In genomic region chr19:54481326-54481930, GRCh38 we compare ENCODE assay signal across 8 cellular contexts. TPM values are rescaled to one million over a fixed set of nuclear protein-coding genes. Genes with fewer than 3 reads are reported as not detected.
DNase-seq lines count a peak whose midpoint lies in the region; ATAC-seq lines count a peak whose summit lies in the region.

No MANE protein-coding gene starts in this region.

- H3K27me3 ChIP-seq in MG63 = peaks cover 18% of the 10 kb centered on the region

- no peaks in the 10 kb centered on the region for H3K36me3 Mint-ChIP-seq in activated T-cell treated with anti-CD3 and anti-CD28 coated beads, Interleukin-2, amount 50 U/mL, for 4 hours (ENCODE audit: insufficient read depth)
- peaks cover 6% of the 10 kb centered on the region for H3K36me3 Mint-ChIP-seq in effector memory CD8-positive, alpha-beta T cell (ENCODE audit: insufficient read depth)

- H3K9me3 Mint-ChIP-seq in activated T-cell treated with anti-CD3 and anti-CD28 coated beads, Interleukin-2, amount 50 U/mL, for 4 hours = no peaks in the 10 kb centered on the region
- H3K9me3 Mint-ChIP-seq in effector memory CD8-positive, alpha-beta T cell = no peaks in the 10 kb centered on the region

- DNase-seq in activated T-cell treated with anti-CD3 and anti-CD28 coated beads for 24 hours (ENCODE audit: low read depth) = peak; percentile 33
- no peak for DNase-seq in activated T-cell treated with anti-CD3 and anti-CD28 coated beads, Interleukin-2, amount 50 U/mL, for 4 hours
- DNase-seq in MG63 = peak; percentile 35
- peak; percentile 32 for DNase-seq in T-helper 9 cell
- DNase-seq in effector memory CD8-positive, alpha-beta T cell = peak in 2 of 3 experiments; percentile 42 to 43
- DNase-seq in myocyte (ENCODE audit: low read depth) = peak; percentile 72
- no peak for DNase-seq in putamen (ENCODE audit: low spot score)

- no peaks in the 10 kb centered on the region for H3K9me3 ChIP-seq in MG63

- H3K4me1 Mint-ChIP-seq in activated T-cell treated with anti-CD3 and anti-CD28 coated beads, Interleukin-2, amount 50 U/mL, for 4 hours (ENCODE audit: low read depth) = peaks cover 8% of the 10 kb centered on the region
- H3K4me1 Mint-ChIP-seq in effector memory CD8-positive, alpha-beta T cell (ENCODE audit: low read depth in 2 of 2) = peaks cover 16 to 39% of the 10 kb centered on the region in 2 donors

- H3K36me3 ChIP-seq in MG63 = no peaks in the 10 kb centered on the region

- ATAC-seq in activated T-cell treated with anti-CD3 and anti-CD28 coated beads, Interleukin-2, amount 50 U/mL, for 4 hours = no peak
- peak; percentile 56 for ATAC-seq in effector memory CD8-positive, alpha-beta T cell (replicated peaks)
- ATAC-seq in HG03097 (IDR thresholded peaks at IDR 0.05; ENCODE audit: low FRiP score, unreplicated experiment) = no peak

- H3K4me3 Mint-ChIP-seq in activated T-cell treated with anti-CD3 and anti-CD28 coated beads, Interleukin-2, amount 50 U/mL, for 4 hours = no peak overlapping the region
- H3K4me3 Mint-ChIP-seq in effector memory CD8-positive, alpha-beta T cell = peak overlapping the region; percentile 29 to 57

- H3K27me3 Mint-ChIP-seq in activated T-cell treated with anti-CD3 and anti-CD28 coated beads, Interleukin-2, amount 50 U/mL, for 4 hours (ENCODE audit: low read depth) = peaks cover 43% of the 10 kb centered on the region
- H3K27me3 Mint-ChIP-seq in effector memory CD8-positive, alpha-beta T cell = peaks cover 11 to 49% of the 10 kb centered on the region in 2 donors

- H3K27ac Mint-ChIP-seq in effector memory CD8-positive, alpha-beta T cell = no peak overlapping the region

- no peak overlapping the region for H3K4me3 ChIP-seq in MG63

RNA-seq across cellular contexts. Expression of gene CDC42EP5, which starts 8.3 kb away (rescaled TPM):
- total RNA-seq in activated T-cell treated with anti-CD3 and anti-CD28 coated beads, Interleukin-2, amount 50 U/mL, for 4 hours = under 1 TPM in 1 of 3 donors, not detected in 2; 0.30 TPM
- total RNA-seq in MG63 (2014; rRNA removed; shearing (Covaris generic); ENCODE audit: low replicate concordance) = 4.1 and 10.1 TPM in 2 replicates
- 4.4 and 6.2 TPM in 2 replicates for total RNA-seq in myocyte
- polyA plus RNA-seq in myocyte (2012) = 4.6 TPM

RNA-seq across cellular contexts. Expression of gene LENG9, which starts 17.9 kb away (rescaled TPM):
- total RNA-seq in activated T-cell treated with anti-CD3 and anti-CD28 coated beads, Interleukin-2, amount 50 U/mL, for 4 hours = 1 to 10 TPM; 4.8 to 5.4 (median 5.2) TPM
- 8.6 and 12.4 TPM in 2 replicates for total RNA-seq in MG63 (2014; rRNA removed; shearing (Covaris generic); ENCODE audit: low replicate concordance)
- total RNA-seq in myocyte = 5.2 and 6.9 TPM in 2 replicates
- 2.6 TPM for polyA plus RNA-seq in myocyte (2012)

RNA-seq across cellular contexts. Expression of gene LAIR2, which starts 21.2 kb away (rescaled TPM):
- under 1 TPM; 0.35 to 0.76 (median 0.58) TPM for total RNA-seq in activated T-cell treated with anti-CD3 and anti-CD28 coated beads, Interleukin-2, amount 50 U/mL, for 4 hours
- total RNA-seq in MG63 (2014; rRNA removed; shearing (Covaris generic); ENCODE audit: low replicate concordance) = not detected in 2 replicates
- total RNA-seq in myocyte = not detected in 2 replicates
- polyA plus RNA-seq in myocyte (2012) = not detected

RNA-seq across cellular contexts. Expression of gene LENG8, which starts 32.4 kb away (rescaled TPM):
- total RNA-seq in activated T-cell treated with anti-CD3 and anti-CD28 coated beads, Interleukin-2, amount 50 U/mL, for 4 hours = 100 to 1,000 TPM; 138 to 157 (median 145) TPM
- 5.2 and 6.6 TPM in 2 replicates for total RNA-seq in MG63 (2014; rRNA removed; shearing (Covaris generic); ENCODE audit: low replicate concordance)
- total RNA-seq in myocyte = 50.6 and 55.1 TPM in 2 replicates
- polyA plus RNA-seq in myocyte (2012) = 108 TPM

Comparison
In these comparisons a context has a peak if more than half of its experiments do, and no peak if none do; other contexts are left out.
1. DNase-seq: peak in activated T-cell treated with anti-CD3 and anti-CD28 coated beads for 24 hours (single experiment), MG63 (single experiment), T-helper 9 cell (single experiment), effector memory CD8-positive, alpha-beta T cell (2 of 3) and myocyte (single experiment); none in activated T-cell treated with anti-CD3 and anti-CD28 coated beads, Interleukin-2, amount 50 U/mL, for 4 hours (single experiment) and putamen (single experiment).